ENCODE assay signal across 6 cellular contexts in genomic region chr1:1274299-1274930, GRCh38. TPM values are rescaled to one million over a fixed set of nuclear protein-coding genes. Genes with fewer than 3 reads are reported as not detected.
A peak's percentile ranks its signal among the peaks of the same experiment; 100 is the strongest.
DNase-seq lines count a peak whose midpoint lies in the region; ATAC-seq, FAIRE-seq and TF ChIP-seq lines count a peak whose summit lies in the region.

No MANE protein-coding gene starts in this region.

- no peak for TF ChIP-seq POLR2A in H1 (IDR thresholded peaks at IDR 0.05; ENCODE audit: control extremely low read depth in 1 of 2, low read depth in 2 of 2, low read length in 2 of 2)

- no peak for TF ChIP-seq EP300 in H1 (IDR thresholded peaks at IDR 0.05; ENCODE audit: borderline replicate concordance in 1 of 2, low read depth in 2 of 2, low read length in 2 of 2)

- H3K14ac ChIP-seq in H1 (ENCODE audit: insufficient read length): no peak overlapping the region

- no peak for TF ChIP-seq RAD21 in H1 (IDR thresholded peaks at IDR 0.05 in 1 of 2, conservative IDR thresholded peaks at IDR 0.05 in 1 of 2; ENCODE audit: low read depth in 2 of 2, low read length in 2 of 2)

- H3K56ac ChIP-seq in H1 (replicated peaks; ENCODE audit: insufficient read length, low read depth, low read length): peak overlapping the region; percentile 3

- H2AFZ ChIP-seq in H1 (ENCODE audit: low read length): peak overlapping the region; percentile 9; the same call in 1 of the 2 replicates

- intact Hi-C loops in posterior cingulate gyrus (cut with DNase I): loop anchor here (5.0 kb wide), 1 partner anchor 33 kb away; the partner anchor contains the start of genes ACAP3 and PUSL1

- H4K8ac ChIP-seq in H1 (ENCODE audit: extremely low read depth, insufficient read depth, low read length): peak overlapping the region; percentile 54

- ATAC-seq in GM21367 (IDR thresholded peaks at IDR 0.05; ENCODE audit: unreplicated experiment): no peak

- H4K20me1 ChIP-seq in H1 (replicated peaks in 1 of 2; ENCODE audit: control insufficient read depth in 1 of 2, insufficient read depth in 2 of 2, low read length in 2 of 2): peaks cover 20 to 22% of the 10 kb centered on the region in 2 experiments

- peak overlapping the region; percentile 81 to 83 for H3K4me2 ChIP-seq in H1 (ENCODE audit: insufficient read depth in 1 of 2, low read depth in 2 of 2, low read length in 2 of 2)

- peaks cover 12% of the 10 kb centered on the region; the same call in 1 of the 2 replicates for H3K23me2 ChIP-seq in H1 (ENCODE audit: low read depth, low read length)

- H2BK20ac ChIP-seq in H1 (ENCODE audit: low read length): no peak overlapping the region

- peak overlapping the region; percentile 18; the same call in 1 of the 2 replicates for H2BK12ac ChIP-seq in H1 (ENCODE audit: low read depth, low read length)

- H3K36me3 ChIP-seq in H1 (ENCODE audit: control insufficient read depth in 2 of 4, insufficient read depth in 4 of 4, low read length in 3 of 4): no peaks in the 10 kb centered on the region

- 66% methylated on average over 11 of the region's 31 CpGs; no CpG with 5 or more reads in 1 of the 2 experiments for WGBS in H1 (ENCODE audit: extremely low coverage in 1 of 2, insufficient coverage in 1 of 2, insufficient read length in 1 of 2, insufficient replicate concordance in 2 of 2, low coverage in 1 of 2, low lambda C conversion rate in 2 of 2, missing lambda C conversion rate in 1 of 2), 2 experiments

- no peak overlapping the region for H4K5ac ChIP-seq in H1 (ENCODE audit: insufficient read length, low read depth, low read length)

- no peak overlapping the region for H2BK5ac ChIP-seq in H1 (ENCODE audit: low read depth, low read length)

- H2BK120ac ChIP-seq in H1 (replicated peaks; ENCODE audit: low read depth, low read length): no peak overlapping the region

- peak overlapping the region; percentile 22 for H4K91ac ChIP-seq in H1 (replicated peaks; ENCODE audit: insufficient read length, low read length)

- peaks cover 12 to 40% of the 10 kb centered on the region in 2 experiments; a peak in 3 of 4 replicates for H3K79me2 ChIP-seq in H1 (ENCODE audit: control insufficient read depth in 1 of 2, insufficient read depth in 2 of 2, low read length in 2 of 2)

- H2AK5ac ChIP-seq in H1 (ENCODE audit: low read depth, low read length): no peak overlapping the region

- H3K27ac ChIP-seq in H1 (ENCODE audit: low read depth, low read length): no peak overlapping the region

- H3K23ac ChIP-seq in H1 (ENCODE audit: insufficient read length): no peak overlapping the region

- no peak for DNase-seq in HTR-8/SVneo (ENCODE audit: insufficient read length, low spot score)
- DNase-seq in H1 (ENCODE audit: low read depth in 1 of 2, low spot score in 2 of 2): no peak
- no peak for DNase-seq in skeletal muscle cell (ENCODE audit: low read depth)
- no peak for DNase-seq in NCI-H345 treated with DMSO at 0.1 percent for 48 hours (lab: John Stamatoyannopoulos, UW; ENCODE audit: unreplicated experiment)
- DNase-seq in posterior cingulate gyrus: no peak

- H3K4me3 ChIP-seq in H1 (ENCODE audit: extremely low read depth in 1 of 4, insufficient read depth in 2 of 4, low read depth in 3 of 4, low read length in 4 of 4) (peak overlapping the region; percentile 37 to 99 (median 48)), skeletal muscle cell (ENCODE audit: low read depth, low read length) (peak overlapping the region; percentile 62)

- peaks cover 19% of the 10 kb centered on the region for H3K79me1 ChIP-seq in H1 (ENCODE audit: low read depth, low read length)

- H3K9ac ChIP-seq in H1 (replicated peaks in 1 of 4; ENCODE audit: extremely low read depth in 1 of 4, low read depth in 3 of 4, low read length in 3 of 4): peak overlapping the region in 1 of 4 experiments; percentile 23; a peak in 2 of 7 replicates

- POLR2A ChIA-PET in H1 (lab: Charles Lee; ENCODE audit: partially characterized antibody): interaction anchor here (0.7 to 3.0 kb wide), 5 partner anchors 11 to 130 kb away, joined by 3 to 12 read pairs (median 5); no protein-coding TSS in a partner anchor

- peaks cover 0 to 17% (median 8%) of the 10 kb centered on the region in 4 experiments; a peak in 5 of 7 replicates for H3K4me1 ChIP-seq in H1 (replicated peaks in 1 of 4; ENCODE audit: control insufficient read depth in 3 of 4, insufficient read depth in 4 of 4, low read length in 3 of 4)

- H3K18ac ChIP-seq in H1 (ENCODE audit: extremely low read depth, low read length): peak overlapping the region; percentile 5; the same call in 1 of the 2 replicates

- TF ChIP-seq CTCF in H1 (IDR thresholded peaks at IDR 0.05; ENCODE audit: control extremely low read depth in 1 of 3, insufficient read depth in 1 of 3, low read depth in 1 of 3, low read length in 3 of 3): no peak

- H3K4ac ChIP-seq in H1 (replicated peaks; ENCODE audit: insufficient read length, low read depth, low read length): peak overlapping the region; percentile 75

- CTCF ChIA-PET in H1 (lab: Charles Lee; ENCODE audit: partially characterized antibody): interaction anchor here (1.4 to 1.7 kb wide), 2 partner anchors 10 to 17 kb away, joined by 5 to 6 read pairs; no protein-coding TSS in a partner anchor

- H3K9me3 ChIP-seq in H1 (ENCODE audit: insufficient read depth in 2 of 2, low read depth in 1 of 2, low read length in 1 of 2): no peaks in the 10 kb centered on the region

- no peaks in the 10 kb centered on the region; a peak in 1 of 7 replicates for H3K27me3 ChIP-seq in H1 (replicated peaks in 1 of 4; ENCODE audit: control insufficient read depth in 3 of 4, extremely low read depth in 1 of 4, insufficient read depth in 3 of 4, low read length in 3 of 4)

- H2BK15ac ChIP-seq in H1 (ENCODE audit: low read length): 0 out of 2 replicates have a peak overlapping the region, but pooled peaks have one; percentile 7

- peak; percentile 55 for FAIRE-seq in HTR-8/SVneo (lab: Jason Lieb, UNC)
- FAIRE-seq in H1 (lab: Jason Lieb, UNC): no peak

TF ChIP-seq in H1, 55 proteins besides CTCF, POLR2A, EP300 and RAD21 (continues in another document):
- TF ChIP-seq RFX5 (IDR thresholded peaks at IDR 0.05; ENCODE audit: borderline replicate concordance, low read depth, low read length): no peak
- peak in 1 of 2 experiments; percentile 10; a peak in 1 of 4 replicates for TF ChIP-seq SIN3A (conservative IDR thresholded peaks at IDR 0.05 in 1 of 2, IDR thresholded peaks at IDR 0.05 in 1 of 2; ENCODE audit: low read depth in 1 of 2, low read length in 2 of 2)
- no peak for TF ChIP-seq TAF7 (optimal IDR thresholded peaks at IDR 0.05; ENCODE audit: borderline replicate concordance, low read depth, low read length)
- TF ChIP-seq KDM4A (IDR thresholded peaks at IDR 0.05; ENCODE audit: low read depth, low read length, severe bottlenecking): peak; percentile 35

RNA-seq across cellular contexts. Expression of gene UBE2J2, which starts 0.8 kb away (rescaled TPM):
- total RNA-seq in H1 (2021; fragmentation: NEBNext Ultra II Directional; extraction: Animal tissue kit (Norgen Biotek cat#: 25700)): 67.2 and 67.9 TPM in 2 replicates
- 33.6 and 47.3 TPM in 2 replicates for polyA plus RNA-seq in H1 (2011; rRNA removed)
- polyA plus RNA-seq in H1 (2011; cell fraction: cytosol; rRNA removed): 50.1 TPM
- 42.9 TPM for polyA plus RNA-seq in H1 (2011; cell fraction: nucleus; rRNA removed)
- 46.0 to 58.9 TPM (median 47.8 TPM) in 4 replicates for polyA plus RNA-seq in H1 (2012, experiment 1 of 2)
- 63.2 TPM for polyA plus RNA-seq in H1 (2012, experiment 2 of 2)
- polyA plus RNA-seq in H1 (2013, experiment 1 of 2): 40.4 TPM
- 38.8 TPM for polyA plus RNA-seq in H1 (2013, experiment 2 of 2)
- 10.8 and 14.2 TPM in 2 replicates for polyA minus RNA-seq in H1 (2011; rRNA and poly(A)+ RNA removed)
- polyA minus RNA-seq in H1 (2011; cell fraction: cytosol; rRNA and poly(A)+ RNA removed): 26.9 TPM
- 40.3 TPM for polyA minus RNA-seq in H1 (2011; cell fraction: nucleus; rRNA and poly(A)+ RNA removed)

RNA-seq across cellular contexts. Expression of gene SCNN1D, which starts 5.8 kb away (rescaled TPM):
- total RNA-seq in H1 (2021; fragmentation: NEBNext Ultra II Directional; extraction: Animal tissue kit (Norgen Biotek cat#: 25700)): 0.90 and 1.2 TPM in 2 replicates
- polyA plus RNA-seq in H1 (2011; rRNA removed): 2.5 and 4.1 TPM in 2 replicates
- 3.6 TPM for polyA plus RNA-seq in H1 (2011; cell fraction: cytosol; rRNA removed)
- polyA plus RNA-seq in H1 (2011; cell fraction: nucleus; rRNA removed): 29.6 TPM
- polyA plus RNA-seq in H1 (2012, experiment 1 of 2): 1.3 to 4.3 TPM (median 2.9 TPM) in 4 replicates
- 0.54 TPM for polyA plus RNA-seq in H1 (2012, experiment 2 of 2)
- 1.8 TPM for polyA plus RNA-seq in H1 (2013, experiment 1 of 2)
- 1.0 TPM for polyA plus RNA-seq in H1 (2013, experiment 2 of 2)
- 0.24 and 0.38 TPM in 2 replicates for polyA minus RNA-seq in H1 (2011; rRNA and poly(A)+ RNA removed)
- 0.66 TPM for polyA minus RNA-seq in H1 (2011; cell fraction: cytosol; rRNA and poly(A)+ RNA removed)
- polyA minus RNA-seq in H1 (2011; cell fraction: nucleus; rRNA and poly(A)+ RNA removed): 2.7 TPM

RNA-seq across cellular contexts. Expression of gene C1QTNF12, which starts 27.9 kb away (rescaled TPM):
- total RNA-seq in H1 (2021; fragmentation: NEBNext Ultra II Directional; extraction: Animal tissue kit (Norgen Biotek cat#: 25700)): 3.7 and 4.9 TPM in 2 replicates
- polyA plus RNA-seq in H1 (2011; rRNA removed): 2.1 and 4.8 TPM in 2 replicates
- 1.6 TPM for polyA plus RNA-seq in H1 (2011; cell fraction: cytosol; rRNA removed)
- 19.7 TPM for polyA plus RNA-seq in H1 (2011; cell fraction: nucleus; rRNA removed)
- polyA plus RNA-seq in H1 (2012, experiment 1 of 2): 2.3 to 5.1 TPM (median 3.6 TPM) in 4 replicates
- 2.6 TPM for polyA plus RNA-seq in H1 (2012, experiment 2 of 2)
- 3.7 TPM for polyA plus RNA-seq in H1 (2013, experiment 1 of 2)
- polyA plus RNA-seq in H1 (2013, experiment 2 of 2): 3.6 TPM
- polyA minus RNA-seq in H1 (2011; rRNA and poly(A)+ RNA removed): not detected in 2 replicates
- 2.5 TPM for polyA minus RNA-seq in H1 (2011; cell fraction: cytosol; rRNA and poly(A)+ RNA removed)
- 3.3 TPM for polyA minus RNA-seq in H1 (2011; cell fraction: nucleus; rRNA and poly(A)+ RNA removed)

RNA-seq across cellular contexts. Expression of gene ACAP3, which starts 33.3 kb away (rescaled TPM):
- 26.5 and 28.3 TPM in 2 replicates for total RNA-seq in H1 (2021; fragmentation: NEBNext Ultra II Directional; extraction: Animal tissue kit (Norgen Biotek cat#: 25700))
- 14.8 and 30.0 TPM in 2 replicates for polyA plus RNA-seq in H1 (2011; rRNA removed)
- polyA plus RNA-seq in H1 (2011; cell fraction: cytosol; rRNA removed): 28.0 TPM
- polyA plus RNA-seq in H1 (2011; cell fraction: nucleus; rRNA removed): 219 TPM
- polyA plus RNA-seq in H1 (2012, experiment 1 of 2): 20.5 to 39.7 TPM (median 32.1 TPM) in 4 replicates
- polyA plus RNA-seq in H1 (2012, experiment 2 of 2): 14.0 TPM
- 12.2 TPM for polyA plus RNA-seq in H1 (2013, experiment 1 of 2)
- 12.2 TPM for polyA plus RNA-seq in H1 (2013, experiment 2 of 2)
- polyA minus RNA-seq in H1 (2011; rRNA and poly(A)+ RNA removed): 9.1 and 13.0 TPM in 2 replicates
- 26.1 TPM for polyA minus RNA-seq in H1 (2011; cell fraction: cytosol; rRNA and poly(A)+ RNA removed)
- 39.2 TPM for polyA minus RNA-seq in H1 (2011; cell fraction: nucleus; rRNA and poly(A)+ RNA removed)

RNA-seq across cellular contexts. Expression of gene PUSL1, which starts 34.0 kb away (rescaled TPM):
- 38.8 and 40.1 TPM in 2 replicates for total RNA-seq in H1 (2021; fragmentation: NEBNext Ultra II Directional; extraction: Animal tissue kit (Norgen Biotek cat#: 25700))
- polyA plus RNA-seq in H1 (2011; rRNA removed): 87.4 and 108 TPM in 2 replicates
- 56.9 TPM for polyA plus RNA-seq in H1 (2011; cell fraction: cytosol; rRNA removed)
- 65.9 TPM for polyA plus RNA-seq in H1 (2011; cell fraction: nucleus; rRNA removed)
- polyA plus RNA-seq in H1 (2012, experiment 1 of 2): 19.3 to 37.6 TPM (median 34.0 TPM) in 4 replicates
- polyA plus RNA-seq in H1 (2012, experiment 2 of 2): 38.4 TPM
- polyA plus RNA-seq in H1 (2013, experiment 1 of 2): 27.2 TPM
- polyA plus RNA-seq in H1 (2013, experiment 2 of 2): 25.7 TPM
- polyA minus RNA-seq in H1 (2011; rRNA and poly(A)+ RNA removed): 8.7 and 9.3 TPM in 2 replicates
- polyA minus RNA-seq in H1 (2011; cell fraction: cytosol; rRNA and poly(A)+ RNA removed): 14.0 TPM
- 30.1 TPM for polyA minus RNA-seq in H1 (2011; cell fraction: nucleus; rRNA and poly(A)+ RNA removed)
